8 cellular contexts compared by ENCODE assay signal in the genomic region with DNA sequence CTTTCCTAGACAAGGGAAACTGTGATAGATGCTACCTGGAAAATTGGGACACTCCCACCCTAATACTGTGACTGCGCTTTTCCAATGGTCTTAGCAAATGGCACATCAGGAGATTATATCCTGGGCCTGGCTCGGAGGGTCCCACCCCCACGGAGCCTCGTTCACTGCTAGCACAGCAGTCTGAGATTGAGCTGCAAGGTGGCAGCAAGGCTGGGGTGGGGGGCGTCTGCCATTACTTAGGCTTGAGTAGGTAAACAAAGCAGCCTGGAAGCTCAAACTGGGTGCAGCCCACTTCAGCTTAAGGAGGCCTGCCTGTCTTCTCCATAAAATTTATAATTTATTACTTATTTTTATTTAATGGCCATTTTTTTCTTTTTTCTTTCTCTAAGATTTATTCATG.
"Had no signal": no experiment of that assay in that cellular context is flagged by ENCODE, and none has a peak within 500 bp of the region (broad histone marks: within the 10 kb centered on the region; RNA-seq: fewer than 3 reads in every experiment).

No MANE protein-coding gene starts in this region.

- H3K9ac ChIP-seq: GM23248 had no signal

- FAIRE-seq: H54, HepG2 had no signal

- H3K4me3 ChIP-seq: GM23248 had no signal

- ATAC-seq: HepG2 had no signal

- DNase-seq: GM23248, GOT3, H9, HCEC 1CT, KBM-7 had no signal

- H3K27ac ChIP-seq: GM23248, HL-60 had no signal
